ENCODE assay signal across 1 cellular context in the genomic region with DNA sequence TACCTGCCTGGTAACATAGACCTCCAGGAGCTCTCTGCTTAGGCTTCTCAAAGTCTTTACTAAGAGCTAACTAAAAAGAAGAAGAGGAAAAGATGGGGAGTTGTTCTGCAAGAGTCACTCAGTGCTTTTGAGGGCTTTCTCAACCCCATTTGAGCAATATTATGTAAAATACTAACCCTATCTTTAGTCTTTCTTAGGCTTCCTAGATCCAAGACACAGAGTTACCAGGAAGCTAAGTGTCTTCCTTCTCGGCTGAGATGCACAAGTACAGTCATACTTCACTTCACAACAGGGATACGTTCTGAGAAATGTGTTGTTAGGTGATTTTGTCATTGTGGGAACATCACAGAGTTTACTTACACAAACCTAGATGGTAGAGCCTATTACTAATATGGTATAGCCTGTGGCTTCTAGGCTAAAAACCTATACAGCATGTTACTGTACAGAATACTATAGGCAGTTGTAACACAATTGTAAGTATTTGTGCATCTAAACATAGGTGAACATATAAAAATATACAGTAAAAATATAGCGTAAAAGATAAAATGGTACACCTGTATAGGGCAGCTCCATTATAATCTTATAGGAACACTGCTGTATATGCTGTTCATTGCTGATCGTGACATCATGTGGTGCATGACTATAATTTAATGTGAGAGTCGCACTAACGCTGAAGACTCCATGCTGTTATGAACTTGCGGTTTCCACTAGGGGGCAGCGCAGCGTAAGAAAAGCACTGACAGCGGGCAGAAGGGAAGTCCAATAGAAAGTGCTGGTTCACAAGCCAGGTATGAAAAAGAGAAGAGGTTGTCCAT.
TF ChIP-seq lines count a peak whose summit lies in the region.

No MANE protein-coding gene starts in this region.

TF ChIP-seq in HEK293, 187 proteins besides CTCF, POLR2A, EP300 and RAD21 (continued from another document):
- TF ChIP-seq ZEB2 (tag by site-specific recombination; IDR thresholded peaks at IDR 0.05) (peak; percentile 55; the same call in 1 of the 2 replicates), ZNF292 (tag by site-specific recombination; IDR thresholded peaks at IDR 0.05; ENCODE audit: borderline replicate concordance, low read depth) (no peak), ZNF366 (tag by site-specific recombination; conservative IDR thresholded peaks at IDR 0.05) (peak; percentile 85), ZNF112 (tag by site-specific recombination; IDR thresholded peaks at IDR 0.05) (no peak), ZNF335 (tag by site-specific recombination; conservative IDR thresholded peaks at IDR 0.05) (0 out of 2 replicates have a peak, but pooled peaks have one; percentile 10), ZNF660 (tag by site-specific recombination; IDR thresholded peaks at IDR 0.05) (peak; percentile 78), ZBTB17 (tag by site-specific recombination; IDR thresholded peaks at IDR 0.05) (0 out of 2 replicates have a peak, but pooled peaks have one; percentile 7), YY1 (tag by site-specific recombination; IDR thresholded peaks at IDR 0.05) (0 out of 2 replicates have a peak, but pooled peaks have one; percentile 24), EGR2 (tag by site-specific recombination; IDR thresholded peaks at IDR 0.05; ENCODE audit: low read depth) (no peak), ZNF610 (tag by site-specific recombination; IDR thresholded peaks at IDR 0.05; ENCODE audit: borderline replicate concordance) (no peak)
- TF ChIP-seq, protein P1, sequence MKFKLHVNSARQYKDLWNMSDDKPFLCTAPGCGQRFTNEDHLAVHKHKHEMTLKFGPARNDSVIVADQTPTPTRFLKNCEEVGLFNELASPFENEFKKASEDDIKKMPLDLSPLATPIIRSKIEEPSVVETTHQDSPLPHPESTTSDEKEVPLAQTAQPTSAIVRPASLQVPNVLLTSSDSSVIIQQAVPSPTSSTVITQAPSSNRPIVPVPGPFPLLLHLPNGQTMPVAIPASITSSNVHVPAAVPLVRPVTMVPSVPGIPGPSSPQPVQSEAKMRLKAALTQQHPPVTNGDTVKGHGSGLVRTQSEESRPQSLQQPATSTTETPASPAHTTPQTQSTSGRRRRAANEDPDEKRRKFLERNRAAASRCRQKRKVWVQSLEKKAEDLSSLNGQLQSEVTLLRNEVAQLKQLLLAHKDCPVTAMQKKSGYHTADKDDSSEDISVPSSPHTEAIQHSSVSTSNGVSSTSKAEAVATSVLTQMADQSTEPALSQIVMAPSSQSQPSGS (tag by site-specific recombination; IDR thresholded peaks at IDR 0.05; ENCODE audit: low read depth): peak; percentile 59
